In genomic region chr11:103709366-103709765, GRCh38 we compare ENCODE assay signal across 22 cellular contexts.
DNase-seq lines count a peak whose midpoint lies in the region; ATAC-seq, FAIRE-seq and TF ChIP-seq lines count a peak whose summit lies in the region.
"Had no signal": no experiment of that assay in that cellular context is flagged by ENCODE, and none has a peak within 500 bp of the region (broad histone marks: within the 10 kb centered on the region; RNA-seq: fewer than 3 reads in every experiment).

No MANE protein-coding gene starts in this region.

- no peak overlapping the region for H2AK5ac ChIP-seq in trophoblast cell (ENCODE audit: low read length)

- no peak for TF ChIP-seq POLR2A in H54 (IDR thresholded peaks at IDR 0.05; ENCODE audit: low read depth, low read length)

- H3K36me3 ChIP-seq in trophoblast cell (ENCODE audit: control insufficient read depth in 1 of 2, insufficient read depth in 2 of 2, low read length in 2 of 2): no peaks in the 10 kb centered on the region
- H3K36me3 ChIP-seq: BLaER1, neural progenitor cell, tibial nerve had no signal

- H3K23ac ChIP-seq in trophoblast cell (ENCODE audit: low read length): no peak overlapping the region

- no peak overlapping the region for H3K18ac ChIP-seq in trophoblast cell (ENCODE audit: low read length)

- H3K27ac ChIP-seq in trophoblast cell (ENCODE audit: low read depth, low read length): no peak overlapping the region
- H3K27ac ChIP-seq: BLaER1, neural progenitor cell, tibial nerve had no signal

- no peak overlapping the region for H4K91ac ChIP-seq in trophoblast cell (ENCODE audit: low read depth, low read length)

- no peak overlapping the region for H2AFZ ChIP-seq in trophoblast cell (ENCODE audit: insufficient read depth, low read length, poor library complexity)
- H2AFZ ChIP-seq: neural progenitor cell had no signal

- peaks cover 5 to 10% (median 10%) of the 10 kb centered on the region in 3 donors for H3K4me1 Mint-ChIP-seq in naive B cell
- H3K4me1 Mint-ChIP-seq: activated CD4-positive, alpha-beta T cell treated with anti-CD3 and anti-CD28 coated beads, Interleukin-2, amount 10 ng/mL, durations not matched to agents 24 days and 14 days; endodermal cell; neural progenitor cell had no signal

- H2BK120ac ChIP-seq in trophoblast cell (ENCODE audit: insufficient read depth, low read length, poor library complexity): no peak overlapping the region

- H4K8ac ChIP-seq in trophoblast cell (ENCODE audit: low read depth, low read length): no peak overlapping the region

- no peaks in the 10 kb centered on the region for H3K79me1 ChIP-seq in trophoblast cell (ENCODE audit: low read length)

- no peak for FAIRE-seq in H54 (lab: Jason Lieb, UNC)

- no peak overlapping the region for H3K4me3 ChIP-seq in trophoblast cell (ENCODE audit: low read depth, low read length)
- H3K4me3 ChIP-seq: BLaER1, lung, neural progenitor cell, tibial nerve had no signal

- H3K4ac ChIP-seq in trophoblast cell (ENCODE audit: low read depth, low read length): no peak overlapping the region

- no peak overlapping the region for H3K14ac ChIP-seq in trophoblast cell (ENCODE audit: low read length)

- H2BK12ac ChIP-seq in trophoblast cell (ENCODE audit: low read length): no peak overlapping the region

- no peaks in the 10 kb centered on the region for H3K27me3 ChIP-seq in trophoblast cell (ENCODE audit: insufficient read depth, low read length)
- H3K27me3 ChIP-seq: BLaER1, neural progenitor cell, tibial nerve had no signal

- H3K9me3 Mint-ChIP-seq in naive B cell: peaks cover 2 to 23% (median 10%) of the 10 kb centered on the region in 7 donors
- H3K9me3 Mint-ChIP-seq: activated CD4-positive, alpha-beta T cell treated with anti-CD3 and anti-CD28 coated beads, Interleukin-2, amount 10 ng/mL, durations not matched to agents 24 days and 14 days had no signal

- no peak overlapping the region for H2BK5ac ChIP-seq in trophoblast cell (ENCODE audit: low read depth, low read length, poor library complexity)

- no peak overlapping the region for H3K4me3 Mint-ChIP-seq in naive B cell
- H3K4me3 Mint-ChIP-seq: activated CD4-positive, alpha-beta T cell treated with anti-CD3 and anti-CD28 coated beads, Interleukin-2, amount 10 ng/mL, durations not matched to agents 24 days and 14 days; activated T-cell treated with anti-CD3 and anti-CD28 coated beads, Interleukin-2, amount 50 U/mL, for 4 hours; endodermal cell; neural progenitor cell had no signal

- peaks cover 2 to 5% (median 4%) of the 10 kb centered on the region in 3 donors for H3K27me3 Mint-ChIP-seq in naive B cell
- H3K27me3 Mint-ChIP-seq: activated CD4-positive, alpha-beta T cell treated with anti-CD3 and anti-CD28 coated beads, Interleukin-2, amount 10 ng/mL, durations not matched to agents 24 days and 14 days; IgD-negative memory B cell had no signal

- peaks cover 0 to 10% of the 10 kb centered on the region in 2 donors for H3K36me3 Mint-ChIP-seq in naive B cell
- H3K36me3 Mint-ChIP-seq: IgD-negative memory B cell had no signal

- no peak overlapping the region for H3K9ac ChIP-seq in trophoblast cell (ENCODE audit: low read length)
- H3K9ac ChIP-seq: BLaER1, neural progenitor cell had no signal

- no peaks in the 10 kb centered on the region for H3K79me2 ChIP-seq in trophoblast cell (ENCODE audit: control insufficient read depth, insufficient read depth, low read length, poor library complexity)

- DNase-seq in MV-4-11 (lab: John Stamatoyannopoulos, UW) (peak; percentile 94), naive B cell (peak; percentile 5), trophoblast cell (no peak), H54 (ENCODE audit: insufficient read length, low spot score) (no peak), GOT3 (lab: John Stamatoyannopoulos, UW) (no peak), cerebellar nuclear complex (lab: John Stamatoyannopoulos, UW) (no peak)
- DNase-seq: activated CD4-positive, alpha-beta T cell treated with anti-CD3 and anti-CD28 coated beads, Interleukin-2, amount 10 ng/mL, durations not matched to agents 24 days and 14 days; activated T-cell treated with anti-CD3 and anti-CD28 coated beads, Interleukin-2, amount 50 U/mL, for 4 hours; caudate nucleus; endodermal cell; NCI-H1436 treated with DMSO at 0.1 percent for 48 hours; NCI-H510A treated with DMSO at 0.1 percent for 48 hours; right cardiac atrium; stimulated activated CD4-positive, alpha-beta T cell treated with anti-CD3 and anti-CD28 coated beads, Interleukin-1b, Interleukin-23, amount 100 ng/mL, for 48 hours had no signal

- no CpG with 5 or more reads among the region's 2 CpGs for WGBS in trophoblast cell (ENCODE audit: extremely low coverage, insufficient coverage, insufficient read length)

- no peaks in the 10 kb centered on the region for H3K4me1 ChIP-seq in trophoblast cell (ENCODE audit: control insufficient read depth in 1 of 2, insufficient read depth in 2 of 2, low read length in 2 of 2)
- H3K4me1 ChIP-seq: neural progenitor cell had no signal

- H4K12ac ChIP-seq in trophoblast cell (ENCODE audit: low read depth, low read length): no peak overlapping the region

- no peaks in the 10 kb centered on the region for H3K9me3 ChIP-seq in trophoblast cell (ENCODE audit: insufficient read depth, low read depth, low read length)
- H3K9me3 ChIP-seq: tibial nerve had no signal

- H3K27ac Mint-ChIP-seq in naive B cell: peak overlapping the region in 1 of 6 donors; percentile 6
- H3K27ac Mint-ChIP-seq: activated CD4-positive, alpha-beta T cell treated with anti-CD3 and anti-CD28 coated beads, Interleukin-2, amount 10 ng/mL, durations not matched to agents 24 days and 14 days; endodermal cell; neural progenitor cell had no signal

- no peak overlapping the region for H3K4me2 ChIP-seq in trophoblast cell (ENCODE audit: low read length)
- H3K4me2 ChIP-seq: BLaER1, neural progenitor cell had no signal

- ATAC-seq in GM19025 (IDR thresholded peaks at IDR 0.05; ENCODE audit: low read depth, unreplicated experiment) (peak; percentile 58), HG03139 (IDR thresholded peaks at IDR 0.05; ENCODE audit: unreplicated experiment) (peak; percentile 79), naive B cell (ENCODE audit: low read depth in 2 of 2) (peak; percentile 79 to 84)
- ATAC-seq: activated T-cell treated with anti-CD3 and anti-CD28 coated beads, Interleukin-2, amount 50 U/mL, for 4 hours; HCT116; right cardiac atrium had no signal

Comparison
In these comparisons a context has a peak if more than half of its experiments do, and no peak if none do; other contexts are left out.
1. DNase-seq: peak in MV-4-11 (single experiment) and naive B cell (single experiment); none in trophoblast cell (0 of 2), H54 (single experiment), GOT3 (single experiment) and cerebellar nuclear complex (0 of 2).
2. Peak in every context shown above with its lines, with median percentiles within 50 percentile points of each other: ATAC-seq.